In genomic region chr3:152095472-152095871, GRCh38 we compare ENCODE assay signal across 22 cellular contexts.
"Had no signal": no experiment of that assay in that cellular context is flagged by ENCODE, and none has a peak within 500 bp of the region (broad histone marks: within the 10 kb centered on the region; RNA-seq: fewer than 3 reads in every experiment).

No MANE protein-coding gene starts in this region.

- H3K4me3 ChIP-seq: body of pancreas, MG63, Peyer's patch, SJCRH30 had no signal

- DNase-seq: activated CD4-positive, alpha-beta T cell treated with anti-CD3 and anti-CD28 coated beads for 4 hours; activated CD8-positive, alpha-beta memory T cell treated with anti-CD3 and anti-CD28 coated beads, Interleukin-2, amount 50 U/mL, for 48 hours; activated CD8-positive, alpha-beta T cell treated with anti-CD3 and anti-CD28 coated beads for 36 hours; activated naive CD4-positive, alpha-beta T cell; activated T-cell treated with anti-CD3 and anti-CD28 coated beads, Interleukin-2, amount 50 U/mL, for 1 hour; aorta; body of pancreas; MG63; MV-4-11; NCI-H1092 treated with DMSO at 0.1 percent for 48 hours; NCI-H1417 treated with DMSO at 0.1 percent for 48 hours; NCI-H1694; NCI-H2029; NCI-H446; NCI-H524; NCI-H774; Peyer's patch; Right ventricle myocardium superior; SJCRH30; SK-N-SH; T-helper 1 cell had no signal

- H3K27me3 ChIP-seq: body of pancreas, MG63, Peyer's patch, SJCRH30 had no signal

- H3K9me3 ChIP-seq: body of pancreas, Peyer's patch, SJCRH30 had no signal

- H3K27ac ChIP-seq: body of pancreas, Peyer's patch, RWPE1, SJCRH30 had no signal

- H3K4me1 ChIP-seq: body of pancreas, Peyer's patch, SJCRH30 had no signal

- H3K36me3 ChIP-seq: MG63, Peyer's patch, SJCRH30 had no signal
